In the genomic region with DNA sequence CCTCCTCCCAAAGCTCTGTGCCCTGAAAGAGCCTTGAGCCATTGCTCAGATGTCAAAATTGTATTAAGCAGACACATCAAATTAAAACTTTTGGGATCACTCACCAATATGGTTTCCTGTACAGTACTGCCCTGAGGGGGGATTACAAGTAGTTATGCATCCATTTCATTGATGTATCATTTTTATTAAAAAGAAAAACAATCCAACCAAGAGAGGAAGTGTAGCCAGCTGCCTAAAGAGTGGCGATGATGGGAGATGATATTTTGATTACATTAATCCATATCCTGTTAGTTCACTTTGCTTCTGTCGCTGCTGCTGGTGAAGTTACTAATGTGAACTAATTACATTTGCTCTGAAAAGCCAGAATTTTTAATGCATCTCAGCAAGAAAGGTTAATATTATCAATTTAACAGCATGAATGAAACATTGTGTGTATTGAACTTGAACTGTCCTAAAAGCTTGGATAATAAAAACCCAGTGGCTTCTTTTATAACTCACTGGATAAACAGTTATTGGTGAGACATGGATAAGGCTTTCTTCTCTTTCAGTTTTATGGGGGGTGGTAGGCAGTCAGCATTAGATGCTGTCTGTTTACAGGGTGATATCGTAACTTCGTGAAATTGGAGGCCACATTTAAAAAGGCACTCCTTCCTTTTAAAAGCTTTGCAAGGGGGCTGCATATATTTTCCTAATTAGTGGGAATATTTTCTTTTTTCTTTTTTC, we compare ENCODE assay signal across 27 cellular contexts.
DNase-seq lines count a peak whose midpoint lies in the region; ATAC-seq and TF ChIP-seq lines count a peak whose summit lies in the region.
"Had no signal": no experiment of that assay in that cellular context is flagged by ENCODE, and none has a peak within 500 bp of the region (broad histone marks: within the 10 kb centered on the region; RNA-seq: fewer than 3 reads in every experiment).

No MANE protein-coding gene starts in this region.

- H3K9ac ChIP-seq in mammary epithelial cell (ENCODE audit: insufficient read depth, low read length) = no peak overlapping the region

- H3K4me2 ChIP-seq in mammary epithelial cell (ENCODE audit: insufficient read depth, low read depth, low read length) = peak overlapping the region; percentile 16

- POLR2A ChIA-PET in CD4-positive, alpha-beta T cell (lab: Charles Lee) = no interaction called here

- peaks cover 66% of the 10 kb centered on the region for H3K4me1 Mint-ChIP-seq in CD4-positive, alpha-beta T cell (ENCODE audit: low read depth)
- peaks cover 22% of the 10 kb centered on the region for H3K4me1 Mint-ChIP-seq in mesothelial cell of epicardium
- H3K4me1 Mint-ChIP-seq: activated T-helper 17 cell treated with anti-CD3 and anti-CD28 coated beads, Interleukin-2, amount 50 U/mL, for 72 hours had no signal

- H3K9me3 ChIP-seq in CD4-positive, alpha-beta T cell (ENCODE audit: control insufficient read depth, low read length) = no peaks in the 10 kb centered on the region
- H3K9me3 ChIP-seq in mammary epithelial cell (replicated peaks; ENCODE audit: insufficient read depth, low read length) = no peaks in the 10 kb centered on the region
- H3K9me3 ChIP-seq: ascending aorta, heart left ventricle, right lobe of liver, thyroid gland had no signal

- BruUV-seq in mammary epithelial cell (replicated peaks; lab: Mats Ljungman, UMichigan) = no TSS peak

- CTCF ChIA-PET in CD4-positive, alpha-beta T cell (lab: Charles Lee) = no interaction called here
- CTCF ChIA-PET in mammary epithelial cell (lab: Charles Lee; ENCODE audit: low non-redundant PET) = no interaction called here

- H3K27me3 Mint-ChIP-seq in CD4-positive, alpha-beta T cell = no peaks in the 10 kb centered on the region
- H3K27me3 Mint-ChIP-seq in mesothelial cell of epicardium (ENCODE audit: low read depth) = no peaks in the 10 kb centered on the region
- H3K27me3 Mint-ChIP-seq: activated naive CD8-positive, alpha-beta T cell; activated T-helper 17 cell treated with anti-CD3 and anti-CD28 coated beads, Interleukin-2, amount 50 U/mL, for 72 hours had no signal

- dilution Hi-C loops in mammary epithelial cell (cut with HindIII; ENCODE audit: low sequenced_read_pairs) = no loop called here

- no peak overlapping the region for H3K27ac ChIP-seq in CD4-positive, alpha-beta T cell (ENCODE audit: low read depth, low read length)
- H3K27ac ChIP-seq in mammary epithelial cell (ENCODE audit: insufficient read depth, low read depth, low read length) = no peak overlapping the region
- H3K27ac ChIP-seq: right lobe of liver had no signal

- H3K4me3 Mint-ChIP-seq in CD4-positive, alpha-beta T cell = no peak overlapping the region
- H3K4me3 Mint-ChIP-seq in mesothelial cell of epicardium = no peak overlapping the region
- H3K4me3 Mint-ChIP-seq: activated B cell treated with CpG ODN at 0.5 μM for 24 hours; activated naive CD8-positive, alpha-beta T cell; activated T-helper 17 cell treated with anti-CD3 and anti-CD28 coated beads, Interleukin-2, amount 50 U/mL, for 72 hours; immature natural killer cell; neural crest cell had no signal

- DNase-seq in CD4-positive, alpha-beta T cell = no peak
- DNase-seq in NCI-H69 (lab: John Stamatoyannopoulos, UW) = peak; percentile 24
- no peak for DNase-seq in mammary epithelial cell
- no peak for DNase-seq in mesothelial cell of epicardium (ENCODE audit: low spot score in 2 of 2, unreplicated experiment in 2 of 2)
- no peak for DNase-seq in Ammon's horn (ENCODE audit: low spot score)
- no peak for DNase-seq in iPS-NIHi7 (ENCODE audit: extremely low spot score)
- DNase-seq: activated B cell treated with CpG ODN at 0.5 μM for 24 hours; activated CD8-positive, alpha-beta memory T cell treated with anti-CD3 and anti-CD28 coated beads, Interleukin-2, amount 50 U/mL, for 4 hours; CD4-positive, alpha-beta memory T cell; central memory CD4-positive, alpha-beta T cell; DMS 273 treated with DMSO at 0.1 percent for 48 hours; GDM1; heart left ventricle; immature natural killer cell; MV-4-11; NCI-H1694; NCI-H524 treated with DMSO at 0.1 percent for 48 hours; right lobe of liver; stimulated activated naive CD8-positive, alpha-beta T cell treated with anti-CD3 and anti-CD28 coated beads, Interleukin-15, Interleukin-2, amounts not matched to agents 100 U/mL and 50 U/mL, for 24 hours; T1000; thyroid gland had no signal

- peak overlapping the region; percentile 37 for H3K27ac Mint-ChIP-seq in CD4-positive, alpha-beta T cell
- H3K27ac Mint-ChIP-seq in mesothelial cell of epicardium = peak overlapping the region; percentile 60
- H3K27ac Mint-ChIP-seq: activated B cell treated with CpG ODN at 0.5 μM for 24 hours; activated naive CD8-positive, alpha-beta T cell; activated T-helper 17 cell treated with anti-CD3 and anti-CD28 coated beads, Interleukin-2, amount 50 U/mL, for 72 hours; CD4-positive, alpha-beta memory T cell had no signal

- H3K4me1 ChIP-seq in mammary epithelial cell (ENCODE audit: insufficient read depth, low read length) = peaks cover 19% of the 10 kb centered on the region

- H3K36me3 ChIP-seq in mammary epithelial cell (ENCODE audit: insufficient read depth, low read length) = no peaks in the 10 kb centered on the region
- H3K36me3 ChIP-seq: ascending aorta, heart left ventricle, right lobe of liver, thyroid gland had no signal

- in situ Hi-C loops in mammary epithelial cell (cut with MboI; ENCODE audit: low sequenced_read_pairs in 2 of 2) = no loop called here

- no peak overlapping the region for H3K4me3 ChIP-seq in mammary epithelial cell (replicated peaks in 1 of 3; ENCODE audit: insufficient read depth in 1 of 3, low read depth in 2 of 3, low read length in 3 of 3)
- H3K4me3 ChIP-seq: ascending aorta, heart left ventricle, right lobe of liver, thyroid gland had no signal

- no peak overlapping the region for H2AFZ ChIP-seq in mammary epithelial cell (ENCODE audit: low read depth, low read length)

- intact Hi-C loops in CD4-positive, alpha-beta T cell (cut with DNase I, micrococcal nuclease) = no loop called here
- intact Hi-C loops in mammary epithelial cell (cut with micrococcal nuclease) = no loop called here

- H3K27me3 ChIP-seq in CD4-positive, alpha-beta T cell (ENCODE audit: control insufficient read depth, insufficient read depth, low read length) = no peaks in the 10 kb centered on the region
- H3K27me3 ChIP-seq in mammary epithelial cell (ENCODE audit: insufficient read depth, low read length) = no peaks in the 10 kb centered on the region
- H3K27me3 ChIP-seq: ascending aorta, heart left ventricle, right lobe of liver, thyroid gland had no signal

- H3K79me2 ChIP-seq in mammary epithelial cell (ENCODE audit: insufficient read depth, low read length) = peaks cover 100% of the 10 kb centered on the region

- no peaks in the 10 kb centered on the region for H3K9me3 Mint-ChIP-seq in CD4-positive, alpha-beta T cell
- H3K9me3 Mint-ChIP-seq in mesothelial cell of epicardium = no peaks in the 10 kb centered on the region
- H3K9me3 Mint-ChIP-seq: activated B cell treated with CpG ODN at 0.5 μM for 24 hours; activated T-helper 17 cell treated with anti-CD3 and anti-CD28 coated beads, Interleukin-2, amount 50 U/mL, for 72 hours; CD4-positive, alpha-beta memory T cell; immature natural killer cell; neural crest cell had no signal

- H3K36me3 Mint-ChIP-seq in CD4-positive, alpha-beta T cell (ENCODE audit: low read depth) = no peaks in the 10 kb centered on the region
- no peaks in the 10 kb centered on the region for H3K36me3 Mint-ChIP-seq in mesothelial cell of epicardium
- H3K36me3 Mint-ChIP-seq: activated naive CD8-positive, alpha-beta T cell; CD4-positive, alpha-beta memory T cell; immature natural killer cell had no signal

- no peak for ATAC-seq in CD4-positive, alpha-beta T cell (ENCODE audit: poor library complexity)
- no peak for ATAC-seq in HG03280 (IDR thresholded peaks at IDR 0.05; ENCODE audit: unreplicated experiment)
- ATAC-seq in GM19397 (IDR thresholded peaks at IDR 0.05; ENCODE audit: unreplicated experiment) = no peak
- ATAC-seq: activated T-helper 17 cell treated with anti-CD3 and anti-CD28 coated beads, Interleukin-2, amount 50 U/mL, for 72 hours; heart left ventricle; stimulated activated naive CD8-positive, alpha-beta T cell treated with anti-CD3 and anti-CD28 coated beads, Interleukin-15, Interleukin-2, amounts not matched to agents 100 U/mL and 50 U/mL, for 24 hours had no signal

- WGBS in mammary epithelial cell (ENCODE audit: low coverage, missing lambda C conversion rate) = 77% methylated on average over 4 of the region's 4 CpGs

- TF ChIP-seq CTCF in CD4-positive, alpha-beta T cell (IDR thresholded peaks at IDR 0.05) = no peak
- TF ChIP-seq CTCF in mammary epithelial cell (conservative IDR thresholded peaks at IDR 0.05 in 1 of 2, IDR thresholded peaks at IDR 0.05 in 1 of 2; ENCODE audit: extremely low read depth in 1 of 2, insufficient read depth in 1 of 2, low read depth in 1 of 2, low read length in 2 of 2) (no peak), mesothelial cell of epicardium (IDR thresholded peaks at IDR 0.05; ENCODE audit: unreplicated experiment) (no peak)

- no peaks in the 10 kb centered on the region for H4K20me1 ChIP-seq in mammary epithelial cell (ENCODE audit: insufficient read depth, low read length)
